1 cellular context compared by ENCODE assay signal in genomic region chr20:1828786-1829131, GRCh38.
TF ChIP-seq lines count a peak whose summit lies in the region.

No MANE protein-coding gene starts in this region.

TF ChIP-seq in A549, 52 proteins besides CTCF, POLR2A, EP300 and RAD21 (continued from another document):
- TF ChIP-seq ELK1 (IDR thresholded peaks at IDR 0.05; ENCODE audit: low read depth, low read length) (no peak), RARB (CRISPR knock-in tag; IDR thresholded peaks at IDR 0.05) (no peak), SMC3 (IDR thresholded peaks at IDR 0.05) (no peak), PBX3 (IDR thresholded peaks at IDR 0.05) (no peak), POLR2AphosphoS2 (conservative IDR thresholded peaks at IDR 0.05; ENCODE audit: low read length) (no peak), HES2 (IDR thresholded peaks at IDR 0.05) (no peak), HEYL (CRISPR knock-in tag; IDR thresholded peaks at IDR 0.05) (no peak), BHLHE40 (IDR thresholded peaks at IDR 0.05; ENCODE audit: low read depth, low read length) (no peak)
TF ChIP-seq in A549: peak in this region for 0.
